ENCODE assay signal across 12 cellular contexts in the genomic region with DNA sequence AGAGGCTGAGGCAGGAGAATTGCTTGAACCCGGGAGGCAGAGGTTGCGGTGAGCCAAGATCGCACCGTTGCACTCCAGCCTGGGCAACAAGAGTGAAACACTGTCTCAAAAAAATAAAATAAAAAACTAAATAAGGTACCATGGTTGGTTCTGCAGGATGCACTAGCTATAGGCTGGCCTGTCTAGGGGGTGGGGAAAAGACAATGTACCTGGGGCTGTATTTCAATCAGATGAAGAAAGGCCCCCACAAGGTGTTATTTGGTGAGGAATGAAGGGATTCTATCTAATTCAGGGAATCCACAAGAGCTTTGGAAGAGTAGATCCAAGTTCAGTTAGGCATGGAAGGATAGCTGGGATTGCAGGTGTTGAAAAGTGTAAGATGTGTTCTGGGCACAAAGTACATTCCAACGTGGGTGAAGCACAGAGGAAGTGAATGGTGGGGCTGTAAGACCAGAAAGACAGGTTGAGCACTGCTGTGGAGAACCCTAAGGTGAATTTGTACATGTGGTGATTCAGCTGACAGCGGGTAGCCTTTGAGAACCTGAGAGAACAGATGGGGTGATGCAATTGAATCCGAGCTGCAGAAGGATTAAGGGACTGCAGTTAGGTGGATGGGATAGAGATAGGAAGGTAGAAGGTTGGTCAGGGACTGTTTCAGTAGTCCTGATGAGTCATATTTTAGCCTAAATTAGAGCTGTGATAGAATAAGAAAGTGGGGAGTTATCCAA.
DNase-seq lines count a peak whose midpoint lies in the region; ATAC-seq and TF ChIP-seq lines count a peak whose summit lies in the region.
"Had no signal": no experiment of that assay in that cellular context is flagged by ENCODE, and none has a peak within 500 bp of the region (broad histone marks: within the 10 kb centered on the region; RNA-seq: fewer than 3 reads in every experiment).

No MANE protein-coding gene starts in this region.

- H3K4me1 Mint-ChIP-seq in endothelial cell (ENCODE audit: unreplicated experiment) = peaks cover 10% of the 10 kb centered on the region

- H3K9me3 Mint-ChIP-seq in endothelial cell (ENCODE audit: unreplicated experiment) = no peaks in the 10 kb centered on the region

- DNase-seq in ELR (ENCODE audit: low read depth) (peak; percentile 8), NCI-H524 treated with DMSO at 0.1 percent for 48 hours (lab: John Stamatoyannopoulos, UW) (peak; percentile 72), endothelial cell (ENCODE audit: low spot score) (no peak), cerebellar nuclear complex (lab: John Stamatoyannopoulos, UW) (no peak), DMS153 (lab: John Stamatoyannopoulos, UW) (no peak), NCI-H2029 treated with DMSO at 0.1 percent for 48 hours (lab: John Stamatoyannopoulos, UW) (no peak)
- DNase-seq: activated CD4-positive, alpha-beta T cell treated with anti-CD3 and anti-CD28 coated beads, Interleukin-2, amount 50 U/mL, for 1 hour; hippocampal formation; KG1 had no signal

- H3K4me3 ChIP-seq in neutrophil (ENCODE audit: low read depth in 1 of 2, low read length in 1 of 2) = no peak overlapping the region
- H3K4me3 ChIP-seq: cardiac muscle cell had no signal

- peak overlapping the region; percentile 53 for H3K27ac ChIP-seq in neutrophil
- H3K27ac ChIP-seq: cardiac muscle cell had no signal

- H3K27me3 ChIP-seq in neutrophil = no peaks in the 10 kb centered on the region
- H3K27me3 ChIP-seq: cardiac muscle cell had no signal

- no peak for TF ChIP-seq CTCF in endothelial cell (IDR thresholded peaks at IDR 0.05; ENCODE audit: unreplicated experiment)
- no peak for TF ChIP-seq CTCF in neutrophil (IDR thresholded peaks at IDR 0.05)

- peaks cover 3% of the 10 kb centered on the region for H3K27me3 Mint-ChIP-seq in endothelial cell (ENCODE audit: unreplicated experiment)

- H3K36me3 Mint-ChIP-seq in endothelial cell (ENCODE audit: low read depth, unreplicated experiment) = peaks cover 17% of the 10 kb centered on the region

- H3K9me3 ChIP-seq in neutrophil = no peaks in the 10 kb centered on the region

- H3K36me3 ChIP-seq in neutrophil = peaks cover 55% of the 10 kb centered on the region

- no peak for ATAC-seq in GM18511 (IDR thresholded peaks at IDR 0.05; ENCODE audit: unreplicated experiment)

- peak overlapping the region; percentile 7 for H3K4me3 Mint-ChIP-seq in endothelial cell (ENCODE audit: unreplicated experiment)

- peak overlapping the region; percentile 40 for H3K27ac Mint-ChIP-seq in endothelial cell (ENCODE audit: unreplicated experiment)

- H3K4me1 ChIP-seq in neutrophil (ENCODE audit: control insufficient read depth in 1 of 2, insufficient read depth in 1 of 2, low read depth in 1 of 2, low read length in 1 of 2) = peaks cover 10 to 13% of the 10 kb centered on the region in 2 experiments

Comparison
In these comparisons a context has a peak if more than half of its experiments do, and no peak if none do; other contexts are left out.
1. DNase-seq: peak in ELR (single experiment) and NCI-H524 treated with DMSO at 0.1 percent for 48 hours (single experiment); none in endothelial cell (single experiment), cerebellar nuclear complex (0 of 2), DMS153 (single experiment) and NCI-H2029 treated with DMSO at 0.1 percent for 48 hours (single experiment).